In genomic region chr7:90552521-90552920, GRCh38 we compare ENCODE assay signal across 10 cellular contexts. TPM values are rescaled to one million over a fixed set of nuclear protein-coding genes. Genes with fewer than 3 reads are reported as not detected.
DNase-seq lines count a peak whose midpoint lies in the region; ATAC-seq, FAIRE-seq and TF ChIP-seq lines count a peak whose summit lies in the region.
"Had no signal": no experiment of that assay in that cellular context is flagged by ENCODE, and none has a peak within 500 bp of the region (broad histone marks: within the 10 kb centered on the region; RNA-seq: fewer than 3 reads in every experiment).

No MANE protein-coding gene starts in this region.

- no peak overlapping the region for H3K4me3 ChIP-seq in left ventricle myocardium inferior
- H3K4me3 ChIP-seq in right cardiac atrium (ENCODE audit: low read length) = no peak overlapping the region
- H3K4me3 ChIP-seq in fibroblast of mammary gland (ENCODE audit: control insufficient read depth, low read depth, low read length) = no peak overlapping the region
- no peak overlapping the region for H3K4me3 ChIP-seq in upper lobe of right lung
- no peak overlapping the region for H3K4me3 ChIP-seq in uterus
- H3K4me3 ChIP-seq in thyroid gland (replicated peaks in 1 of 3) = no peak overlapping the region

- H3K4me1 ChIP-seq in left ventricle myocardium inferior (no peaks in the 10 kb centered on the region), right cardiac atrium (ENCODE audit: control insufficient read depth, insufficient read depth, low read length) (no peaks in the 10 kb centered on the region), upper lobe of right lung (no peaks in the 10 kb centered on the region), uterus (no peaks in the 10 kb centered on the region), thyroid gland (no peaks in the 10 kb centered on the region)

- 63% methylated on average over 1 of the region's 1 CpG for WGBS in right cardiac atrium
- 85 to 87% methylated on average over 1 of the region's 1 CpG for WGBS in thyroid gland, 2 donors

- FAIRE-seq in H54 (lab: Jason Lieb, UNC) = no peak

- ATAC-seq in right cardiac atrium (no peak), upper lobe of right lung (no peak)

- intact Hi-C loops in left ventricle myocardium inferior (cut with micrococcal nuclease) = loop anchor here (10.0 kb wide), 2 partner anchors 72 to 482 kb away; no protein-coding TSS in a partner anchor
- intact Hi-C loops in right cardiac atrium (cut with DNase I) = loop anchor here (5.0 to 10.0 kb wide), 4 partner anchors 72 to 482 kb away; no protein-coding TSS in a partner anchor
- intact Hi-C loops in upper lobe of right lung (cut with DNase I) = no loop called here
- intact Hi-C loops in uterus (cut with DNase I; ENCODE audit: low total_unique reads) = no loop called here
- intact Hi-C loops in thyroid gland (cut with DNase I) = no loop called here

- H3K27me3 ChIP-seq in left ventricle myocardium inferior (ENCODE audit: low read depth) = no peaks in the 10 kb centered on the region
- H3K27me3 ChIP-seq in right cardiac atrium (ENCODE audit: control insufficient read depth, insufficient read depth) = no peaks in the 10 kb centered on the region
- no peaks in the 10 kb centered on the region for H3K27me3 ChIP-seq in upper lobe of right lung
- H3K27me3 ChIP-seq in uterus = no peaks in the 10 kb centered on the region
- no peaks in the 10 kb centered on the region for H3K27me3 ChIP-seq in thyroid gland

- TF ChIP-seq POLR2A in uterus (IDR thresholded peaks at IDR 0.05) (no peak), H54 (IDR thresholded peaks at IDR 0.05; ENCODE audit: low read depth, low read length) (no peak), thyroid gland (IDR thresholded peaks at IDR 0.05) (no peak)

- H3K36me3 ChIP-seq in left ventricle myocardium inferior = no peaks in the 10 kb centered on the region
- H3K36me3 ChIP-seq in upper lobe of right lung = no peaks in the 10 kb centered on the region
- H3K36me3 ChIP-seq in uterus = no peaks in the 10 kb centered on the region
- no peaks in the 10 kb centered on the region for H3K36me3 ChIP-seq in thyroid gland

- TF ChIP-seq CTCF in left ventricle myocardium inferior (IDR thresholded peaks at IDR 0.05; ENCODE audit: borderline replicate concordance) (peak; percentile 58), fibroblast of mammary gland (conservative IDR thresholded peaks at IDR 0.05; ENCODE audit: control insufficient read depth, insufficient read depth, low read depth, low read length) (peak; percentile 30), upper lobe of right lung (IDR thresholded peaks at IDR 0.05) (peak; percentile 37), uterus (IDR thresholded peaks at IDR 0.05) (peak in 2 of 4 experiments; percentile 16 to 23), thyroid gland (IDR thresholded peaks at IDR 0.05) (peak in 2 of 6 experiments; percentile 20 to 25)

- DNase-seq in left ventricle myocardium inferior (no peak), right cardiac atrium (no peak), RPMI8226 (peak; percentile 9), fibroblast of mammary gland (ENCODE audit: low read depth) (peak; percentile 45), upper lobe of right lung (no peak), uterus (no peak), H54 (ENCODE audit: insufficient read length, low spot score) (no peak), thyroid gland (no peak)
- DNase-seq: activated gamma-delta T cell, NCI-H1694 treated with DMSO at 0.1 percent for 48 hours had no signal

- H3K9me3 ChIP-seq in left ventricle myocardium inferior (replicated peaks) (no peaks in the 10 kb centered on the region), right cardiac atrium (ENCODE audit: control insufficient read depth, low read length) (no peaks in the 10 kb centered on the region), upper lobe of right lung (no peaks in the 10 kb centered on the region), uterus (no peaks in the 10 kb centered on the region), thyroid gland (no peaks in the 10 kb centered on the region)

- H3K27ac ChIP-seq in left ventricle myocardium inferior (replicated peaks) = no peak overlapping the region
- H3K27ac ChIP-seq in right cardiac atrium (ENCODE audit: low read length) = no peak overlapping the region
- H3K27ac ChIP-seq in upper lobe of right lung = no peak overlapping the region
- no peak overlapping the region for H3K27ac ChIP-seq in uterus
- H3K27ac ChIP-seq in thyroid gland = no peak overlapping the region

RNA-seq across cellular contexts. Expression of gene CDK14, which starts 43.6 kb away (rescaled TPM):
- total RNA-seq in left ventricle myocardium inferior (18.7 TPM), right cardiac atrium (10 to 100 TPM; 55.4 to 93.1 (median 60.9) TPM), upper lobe of right lung (47.2 TPM), uterus (10 to 100 TPM in 3 of 4 donors, 1 to 10 TPM in 1; 3.3 to 61.6 (median 38.7) TPM), thyroid gland (10 to 100 TPM; 29.3 to 37.8 (median 33.0) TPM)
- 10.7 TPM for polyA plus RNA-seq in right cardiac atrium

Comparison
In these comparisons a context has a peak if more than half of its experiments do, and no peak if none do; other contexts are left out.
1. DNase-seq: peak in RPMI8226 (single experiment) and fibroblast of mammary gland (single experiment); none in left ventricle myocardium inferior (single experiment), right cardiac atrium (0 of 3), upper lobe of right lung (single experiment), uterus (0 of 2), H54 (single experiment) and thyroid gland (0 of 2).
2. intact Hi-C loops: an anchor here in left ventricle myocardium inferior (10.0 kb wide) and right cardiac atrium (5.0 to 10.0 kb wide); none called in upper lobe of right lung, uterus and thyroid gland.